8 cellular contexts compared by ENCODE assay signal in genomic region chr12:50112456-50113218, GRCh38. TPM values are rescaled to one million over a fixed set of nuclear protein-coding genes. Genes with fewer than 3 reads are reported as not detected.
A peak's percentile ranks its signal among the peaks of the same experiment; 100 is the strongest.
DNase-seq lines count a peak whose midpoint lies in the region; ATAC-seq lines count a peak whose summit lies in the region.

No MANE protein-coding gene starts in this region.

- DNase-seq in activated T-cell treated with anti-CD3 and anti-CD28 coated beads for 4 hours (peak; percentile 24), NCI-H146 (lab: John Stamatoyannopoulos, UW) (peak; percentile 81), NCI-H187 (lab: John Stamatoyannopoulos, UW) (no peak)
- no peak for DNase-seq in activated T-cell treated with anti-CD3 and anti-CD28 coated beads, Interleukin-2, amount 50 U/mL, for 1 hour
- no peak for DNase-seq in activated naive CD8-positive, alpha-beta T cell treated with anti-CD3 and anti-CD28 coated beads, Interleukin-2, amount 10 ng/mL, durations not matched to agents 7 days and 5 days

- peaks cover 15% of the 10 kb centered on the region for H3K36me3 Mint-ChIP-seq in activated naive CD8-positive, alpha-beta T cell treated with anti-CD3 and anti-CD28 coated beads, Interleukin-2, amount 10 ng/mL, durations not matched to agents 7 days and 5 days

- POLR2A ChIA-PET in activated naive CD8-positive, alpha-beta T cell treated with anti-CD3 and anti-CD28 coated beads, Interleukin-2, amount 10 ng/mL, durations not matched to agents 7 days and 5 days (lab: Charles Lee) = interaction anchor here (0.6 to 4.6 kb wide), 20 partner anchors 8 to 1156 kb away, joined by 3 to 42 read pairs (median 5); partner anchors contain the start of genes CERS5, GPD1, LIMA1 and RACGAP1

- H3K9me3 Mint-ChIP-seq in activated naive CD8-positive, alpha-beta T cell treated with anti-CD3 and anti-CD28 coated beads, Interleukin-2, amount 10 ng/mL, durations not matched to agents 7 days and 5 days = no peaks in the 10 kb centered on the region

- peak overlapping the region; percentile 90 for H3K4me3 ChIP-seq in iPS-11a (ENCODE audit: low read depth, low read length)
- peak overlapping the region; percentile 74 to 96 (median 90) for H3K4me3 ChIP-seq in skin epidermis

- H3K4me3 Mint-ChIP-seq in activated naive CD8-positive, alpha-beta T cell treated with anti-CD3 and anti-CD28 coated beads, Interleukin-2, amount 10 ng/mL, durations not matched to agents 7 days and 5 days = peak overlapping the region; percentile 100

- ATAC-seq in activated naive CD8-positive, alpha-beta T cell treated with anti-CD3 and anti-CD28 coated beads, Interleukin-2, amount 10 ng/mL, durations not matched to agents 7 days and 5 days (ENCODE audit: low read depth) = no peak
- no peak for ATAC-seq in HG02571 (IDR thresholded peaks at IDR 0.05; ENCODE audit: unreplicated experiment)

- no peaks in the 10 kb centered on the region for H3K27me3 Mint-ChIP-seq in activated naive CD8-positive, alpha-beta T cell treated with anti-CD3 and anti-CD28 coated beads, Interleukin-2, amount 10 ng/mL, durations not matched to agents 7 days and 5 days

- peak overlapping the region; percentile 57 to 97 (median 90) for H3K27ac ChIP-seq in skin epidermis

- peak overlapping the region; percentile 100 for H3K27ac Mint-ChIP-seq in activated naive CD8-positive, alpha-beta T cell treated with anti-CD3 and anti-CD28 coated beads, Interleukin-2, amount 10 ng/mL, durations not matched to agents 7 days and 5 days

- H3K4me1 Mint-ChIP-seq in activated naive CD8-positive, alpha-beta T cell treated with anti-CD3 and anti-CD28 coated beads, Interleukin-2, amount 10 ng/mL, durations not matched to agents 7 days and 5 days = peaks cover 26% of the 10 kb centered on the region

RNA-seq across cellular contexts. Expression of gene COX14, which starts 0.6 kb away (rescaled TPM):
- total RNA-seq in activated naive CD8-positive, alpha-beta T cell treated with anti-CD3 and anti-CD28 coated beads, Interleukin-2, amount 10 ng/mL, durations not matched to agents 7 days and 5 days = 10 to 100 TPM; 47.5 to 54.2 TPM

RNA-seq across cellular contexts. Expression of gene GPD1, which starts 8.8 kb away (rescaled TPM):
- total RNA-seq in activated naive CD8-positive, alpha-beta T cell treated with anti-CD3 and anti-CD28 coated beads, Interleukin-2, amount 10 ng/mL, durations not matched to agents 7 days and 5 days = under 1 TPM; 0.33 to 0.91 TPM

RNA-seq across cellular contexts. Expression of gene SMARCD1, which starts 27.5 kb away (rescaled TPM):
- total RNA-seq in activated naive CD8-positive, alpha-beta T cell treated with anti-CD3 and anti-CD28 coated beads, Interleukin-2, amount 10 ng/mL, durations not matched to agents 7 days and 5 days = 10 to 100 TPM; 57.2 to 68.1 TPM

RNA-seq across cellular contexts. Expression of gene CERS5, which starts 54.5 kb away (rescaled TPM):
- 10 to 100 TPM; 47.1 to 53.0 TPM for total RNA-seq in activated naive CD8-positive, alpha-beta T cell treated with anti-CD3 and anti-CD28 coated beads, Interleukin-2, amount 10 ng/mL, durations not matched to agents 7 days and 5 days

RNA-seq across cellular contexts. Expression of gene ASIC1, which starts 55.2 kb away (rescaled TPM):
- 10 to 100 TPM; 31.3 to 33.3 TPM for total RNA-seq in activated naive CD8-positive, alpha-beta T cell treated with anti-CD3 and anti-CD28 coated beads, Interleukin-2, amount 10 ng/mL, durations not matched to agents 7 days and 5 days

Comparison
In these comparisons a context has a peak if more than half of its experiments do, and no peak if none do; other contexts are left out.
1. DNase-seq: peak in activated T-cell treated with anti-CD3 and anti-CD28 coated beads for 4 hours (single experiment) and NCI-H146 (single experiment); none in activated T-cell treated with anti-CD3 and anti-CD28 coated beads, Interleukin-2, amount 50 U/mL, for 1 hour (single experiment), activated naive CD8-positive, alpha-beta T cell treated with anti-CD3 and anti-CD28 coated beads, Interleukin-2, amount 10 ng/mL, durations not matched to agents 7 days and 5 days (single experiment) and NCI-H187 (0 of 2).